9 cellular contexts compared by ENCODE assay signal in the genomic region with DNA sequence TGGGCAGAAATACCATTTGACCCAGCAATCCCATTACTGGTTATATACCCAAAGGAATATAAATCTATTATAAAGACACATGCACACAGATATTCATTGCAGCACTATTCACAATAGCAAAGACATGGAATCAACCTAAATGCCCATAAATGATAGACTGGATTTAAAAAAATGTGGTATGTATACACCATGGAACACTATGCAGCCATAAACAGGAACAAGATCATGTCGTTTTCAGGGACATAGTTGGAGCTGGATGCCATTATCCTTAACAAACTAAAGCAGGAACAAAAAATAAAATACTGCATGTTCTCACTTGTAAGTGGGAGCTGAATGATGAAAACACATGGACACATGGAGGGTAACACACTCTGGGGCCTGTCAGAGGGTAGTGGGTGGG.
"Had no signal": no experiment of that assay in that cellular context is flagged by ENCODE, and none has a peak within 500 bp of the region (broad histone marks: within the 10 kb centered on the region; RNA-seq: fewer than 3 reads in every experiment).

No MANE protein-coding gene starts in this region.

- H3K4me3 ChIP-seq: GM23338 had no signal

- ATAC-seq: GM23338 had no signal

- FAIRE-seq: H1, H54, HTR-8/SVneo had no signal

- H3K27ac ChIP-seq: KMS-11 had no signal

- H3K4me1 Mint-ChIP-seq: GM23338, H9 had no signal

- H3K4me3 Mint-ChIP-seq: GM23338, H9 had no signal

- DNase-seq: H9, HCEC 1CT, IMR-90, KBM-7 had no signal

- H2AFZ ChIP-seq: GM23338 had no signal

- H3K4me2 ChIP-seq: GM23338, KMS-11 had no signal

- H3K27ac Mint-ChIP-seq: GM23338, H9 had no signal

- H3K9ac ChIP-seq: KMS-11 had no signal
